1 cellular context compared by ENCODE assay signal in the genomic region with DNA sequence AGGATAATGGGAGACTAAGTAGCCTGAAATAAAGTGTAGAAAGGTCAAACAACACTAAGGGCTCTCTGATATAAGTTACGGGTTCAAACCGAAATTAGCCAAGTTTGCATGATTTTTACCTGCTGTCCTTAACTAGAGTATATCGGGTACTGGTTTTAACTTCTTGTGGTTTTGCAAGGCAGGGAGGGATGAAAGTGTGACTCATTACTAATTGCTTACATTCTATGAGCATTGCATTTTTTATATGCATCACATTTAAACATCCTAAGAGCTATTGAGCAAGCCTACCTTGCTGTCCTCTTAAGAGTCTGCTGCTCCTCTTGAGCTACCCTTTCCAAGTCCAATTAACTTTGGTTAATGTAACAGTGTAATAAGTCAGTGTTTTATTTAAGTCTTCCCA.
TF ChIP-seq lines count a peak whose summit lies in the region.

No MANE protein-coding gene starts in this region.

TF ChIP-seq in IMR-90, 13 proteins besides CTCF, POLR2A, EP300 and RAD21:
- peak; percentile 66 for TF ChIP-seq CEBPB (IDR thresholded peaks at IDR 0.05; ENCODE audit: low read depth, low read length)
- peak; percentile 8; the same call in 1 of the 2 replicates for TF ChIP-seq FOS (IDR thresholded peaks at IDR 0.05; ENCODE audit: low read depth, low read length)
- TF ChIP-seq SMC3 (IDR thresholded peaks at IDR 0.05; ENCODE audit: low read depth, low read length), result no peak
